In genomic region chr2:64402876-64403275, GRCh38 we compare ENCODE assay signal across 2 cellular contexts.
TF ChIP-seq lines count a peak whose summit lies in the region.

No MANE protein-coding gene starts in this region.

TF ChIP-seq in GM23338, 12 proteins besides CTCF, POLR2A, EP300 and RAD21 (continued from another document):
- TF ChIP-seq ZNF462 (CRISPR knock-in tag; IDR thresholded peaks at IDR 0.05) (no peak), EZH2phosphoT487 (IDR thresholded peaks at IDR 0.05; ENCODE audit: unreplicated experiment) (no peak), STAT1 (IDR thresholded peaks at IDR 0.05; ENCODE audit: unreplicated experiment) (no peak), EZH2 (IDR thresholded peaks at IDR 0.05; ENCODE audit: low read depth, unreplicated experiment) (no peak), CREB1 (CRISPR knock-in tag; IDR thresholded peaks at IDR 0.05; ENCODE audit: low read depth) (no peak), ZNF114 (CRISPR knock-in tag; IDR thresholded peaks at IDR 0.05) (no peak), JUNB (IDR thresholded peaks at IDR 0.05; ENCODE audit: unreplicated experiment) (no peak), ZNF331 (CRISPR knock-in tag; IDR thresholded peaks at IDR 0.05; ENCODE audit: low read depth) (no peak), POLR2AphosphoS5 (IDR thresholded peaks at IDR 0.05; ENCODE audit: low read depth) (no peak)
- TF ChIP-seq, protein P1, sequence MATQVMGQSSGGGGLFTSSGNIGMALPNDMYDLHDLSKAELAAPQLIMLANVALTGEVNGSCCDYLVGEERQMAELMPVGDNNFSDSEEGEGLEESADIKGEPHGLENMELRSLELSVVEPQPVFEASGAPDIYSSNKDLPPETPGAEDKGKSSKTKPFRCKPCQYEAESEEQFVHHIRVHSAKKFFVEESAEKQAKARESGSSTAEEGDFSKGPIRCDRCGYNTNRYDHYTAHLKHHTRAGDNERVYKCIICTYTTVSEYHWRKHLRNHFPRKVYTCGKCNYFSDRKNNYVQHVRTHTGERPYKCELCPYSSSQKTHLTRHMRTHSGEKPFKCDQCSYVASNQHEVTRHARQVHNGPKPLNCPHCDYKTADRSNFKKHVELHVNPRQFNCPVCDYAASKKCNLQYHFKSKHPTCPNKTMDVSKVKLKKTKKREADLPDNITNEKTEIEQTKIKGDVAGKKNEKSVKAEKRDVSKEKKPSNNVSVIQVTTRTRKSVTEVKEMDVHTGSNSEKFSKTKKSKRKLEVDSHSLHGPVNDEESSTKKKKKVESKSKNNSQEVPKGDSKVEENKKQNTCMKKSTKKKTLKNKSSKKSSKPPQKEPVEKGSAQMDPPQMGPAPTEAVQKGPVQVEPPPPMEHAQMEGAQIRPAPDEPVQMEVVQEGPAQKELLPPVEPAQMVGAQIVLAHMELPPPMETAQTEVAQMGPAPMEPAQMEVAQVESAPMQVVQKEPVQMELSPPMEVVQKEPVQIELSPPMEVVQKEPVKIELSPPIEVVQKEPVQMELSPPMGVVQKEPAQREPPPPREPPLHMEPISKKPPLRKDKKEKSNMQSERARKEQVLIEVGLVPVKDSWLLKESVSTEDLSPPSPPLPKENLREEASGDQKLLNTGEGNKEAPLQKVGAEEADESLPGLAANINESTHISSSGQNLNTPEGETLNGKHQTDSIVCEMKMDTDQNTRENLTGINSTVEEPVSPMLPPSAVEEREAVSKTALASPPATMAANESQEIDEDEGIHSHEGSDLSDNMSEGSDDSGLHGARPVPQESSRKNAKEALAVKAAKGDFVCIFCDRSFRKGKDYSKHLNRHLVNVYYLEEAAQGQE (IDR thresholded peaks at IDR 0.05; ENCODE audit: unreplicated experiment) = no peak
- TF ChIP-seq, protein P2, sequence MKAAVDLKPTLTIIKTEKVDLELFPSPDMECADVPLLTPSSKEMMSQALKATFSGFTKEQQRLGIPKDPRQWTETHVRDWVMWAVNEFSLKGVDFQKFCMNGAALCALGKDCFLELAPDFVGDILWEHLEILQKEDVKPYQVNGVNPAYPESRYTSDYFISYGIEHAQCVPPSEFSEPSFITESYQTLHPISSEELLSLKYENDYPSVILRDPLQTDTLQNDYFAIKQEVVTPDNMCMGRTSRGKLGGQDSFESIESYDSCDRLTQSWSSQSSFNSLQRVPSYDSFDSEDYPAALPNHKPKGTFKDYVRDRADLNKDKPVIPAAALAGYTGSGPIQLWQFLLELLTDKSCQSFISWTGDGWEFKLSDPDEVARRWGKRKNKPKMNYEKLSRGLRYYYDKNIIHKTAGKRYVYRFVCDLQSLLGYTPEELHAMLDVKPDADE (IDR thresholded peaks at IDR 0.05) = no peak

TF ChIP-seq in SK-N-SH treated with all-trans-retinoic acid at 6 μM for 48 hours, 23 proteins besides CTCF, POLR2A, EP300 and RAD21 (continued from another document):
- no peak for TF ChIP-seq POU6F1 (CRISPR knock-in tag; IDR thresholded peaks at IDR 0.05; ENCODE audit: borderline replicate concordance, low read depth)
- TF ChIP-seq ZFP30 (CRISPR knock-in tag; IDR thresholded peaks at IDR 0.05) = no peak
- no peak for TF ChIP-seq BACH2 (CRISPR knock-in tag; IDR thresholded peaks at IDR 0.05; ENCODE audit: borderline replicate concordance)
- no peak for TF ChIP-seq TOX (CRISPR knock-in tag; IDR thresholded peaks at IDR 0.05; ENCODE audit: borderline replicate concordance)
- no peak for TF ChIP-seq OSR1 (CRISPR knock-in tag; IDR thresholded peaks at IDR 0.05)
